Comparison of ENCODE assay signal across 8 cellular contexts in genomic region chr6:28252507-28252975, GRCh38. TPM values are rescaled to one million over a fixed set of nuclear protein-coding genes. Genes with fewer than 3 reads are reported as not detected.
DNase-seq lines count a peak whose midpoint lies in the region; ATAC-seq and TF ChIP-seq lines count a peak whose summit lies in the region.

No MANE protein-coding gene starts in this region.

- CTCF ChIA-PET in RWPE1 (lab: Yijun Ruan, JAX), result no interaction called here

- H4K20me1 ChIP-seq in osteoblast (ENCODE audit: insufficient read depth, low read length), result no peaks in the 10 kb centered on the region

- no peaks in the 10 kb centered on the region for H3K9me3 ChIP-seq in osteoblast (ENCODE audit: low read depth, low read length)

- ATAC-seq in GM21447 (IDR thresholded peaks at IDR 0.05; ENCODE audit: unreplicated experiment), result peak; percentile 13
- ATAC-seq in HG03469 (IDR thresholded peaks at IDR 0.05; ENCODE audit: unreplicated experiment), result no peak
- ATAC-seq in GM19467 (IDR thresholded peaks at IDR 0.05; ENCODE audit: unreplicated experiment), result no peak

- H3K27ac ChIP-seq in RWPE1 (peak overlapping the region; percentile 63), osteoblast (ENCODE audit: low read depth, low read length) (peak overlapping the region; percentile 46)

- H3K27me3 ChIP-seq in osteoblast (ENCODE audit: insufficient read depth, low read length), result no peaks in the 10 kb centered on the region

- H2AFZ ChIP-seq in osteoblast (ENCODE audit: low read length), result peak overlapping the region; percentile 100

- H3K36me3 ChIP-seq in osteoblast (ENCODE audit: insufficient read depth, low read length), result no peaks in the 10 kb centered on the region

- H3K4me1 ChIP-seq in osteoblast (ENCODE audit: insufficient read depth, low read length), result peaks cover 13% of the 10 kb centered on the region

- POLR2A ChIA-PET in RWPE1 (lab: Yijun Ruan, JAX; ENCODE audit: low non-redundant PET), result interaction anchor here (0.7 to 1.1 kb wide), 2 partner anchors 14 to 128 kb away, joined by 4 to 5 read pairs; partner anchors contain the start of genes ZSCAN16 and ZSCAN26

- peak overlapping the region; percentile 96 for H3K4me3 ChIP-seq in AG10803 (ENCODE audit: low read length)
- peak overlapping the region; percentile 89 for H3K4me3 ChIP-seq in epithelial cell of proximal tubule (ENCODE audit: low read depth, low read length)
- H3K4me3 ChIP-seq in osteoblast (ENCODE audit: insufficient read depth, low read length), result peak overlapping the region; percentile 98

- DNase-seq in AG10803 (ENCODE audit: low read depth), result no peak
- DNase-seq in RWPE1 (ENCODE audit: low spot score), result no peak
- DNase-seq in epithelial cell of proximal tubule (ENCODE audit: low read depth), result no peak
- no peak for DNase-seq in osteoblast (ENCODE audit: insufficient read length, low spot score, missing footprints)
- no peak for DNase-seq in retina

- peaks cover 15% of the 10 kb centered on the region for H3K79me2 ChIP-seq in osteoblast (ENCODE audit: insufficient read depth, low read length)

- H3K4me2 ChIP-seq in osteoblast (ENCODE audit: insufficient read depth, low read length), result peak overlapping the region; percentile 94

- TF ChIP-seq CTCF in AG10803 (conservative IDR thresholded peaks at IDR 0.05; ENCODE audit: low read length), result no peak
- no peak for TF ChIP-seq CTCF in RWPE1 (conservative IDR thresholded peaks at IDR 0.05; ENCODE audit: low read depth)
- TF ChIP-seq CTCF in epithelial cell of proximal tubule (conservative IDR thresholded peaks at IDR 0.05; ENCODE audit: low read depth, low read length), result no peak
- TF ChIP-seq CTCF in osteoblast (IDR thresholded peaks at IDR 0.05; ENCODE audit: extremely low read depth, low read depth, low read length), result no peak

RNA-seq across cellular contexts. Expression of gene ZKSCAN4, which starts 0.5 kb away (rescaled TPM):
- total RNA-seq in epithelial cell of proximal tubule (1.5 and 3.7 TPM in 2 replicates), osteoblast (6.5 and 7.4 TPM in 2 replicates)

RNA-seq across cellular contexts. Expression of gene NKAPL, which starts 6.6 kb away (rescaled TPM):
- total RNA-seq in epithelial cell of proximal tubule (0.17 and 0.65 TPM in 2 replicates), osteoblast (1.1 and 1.2 TPM in 2 replicates)

RNA-seq across cellular contexts. Expression of gene ZSCAN26, which starts 14.4 kb away (rescaled TPM):
- total RNA-seq in epithelial cell of proximal tubule (6.0 and 6.9 TPM in 2 replicates), osteoblast (15.2 and 22.4 TPM in 2 replicates)

RNA-seq across cellular contexts. Expression of gene ZSCAN9, which starts 27.5 kb away (rescaled TPM):
- total RNA-seq in epithelial cell of proximal tubule (12.3 and 12.5 TPM in 2 replicates), osteoblast (10.9 and 11.2 TPM in 2 replicates)

RNA-seq across cellular contexts. Expression of gene PGBD1, which starts 28.8 kb away (rescaled TPM):
- 5.2 and 7.1 TPM in 2 replicates for total RNA-seq in epithelial cell of proximal tubule
- total RNA-seq in osteoblast, result 6.2 and 8.0 TPM in 2 replicates
